Comparison of ENCODE assay signal across 1 cellular context in the genomic region with DNA sequence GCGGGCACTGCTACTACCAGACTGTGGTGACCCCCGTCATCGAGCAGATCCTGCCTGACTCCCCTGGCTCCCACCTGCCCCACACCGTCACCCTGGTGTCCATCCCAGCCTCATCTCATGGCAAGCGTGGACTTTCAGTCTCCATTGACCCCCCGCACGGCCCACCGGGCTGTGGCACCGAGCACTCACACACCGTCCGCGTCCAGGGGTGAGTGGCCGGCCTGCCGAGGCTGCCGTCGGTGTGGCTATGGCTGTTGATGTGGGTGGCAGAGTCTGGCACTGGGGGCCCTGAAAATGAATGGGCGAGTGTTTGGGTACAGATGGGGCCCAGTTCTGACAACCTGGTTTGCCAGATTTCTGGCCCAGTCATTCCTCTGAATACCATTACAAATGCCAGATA.
TF ChIP-seq lines count a peak whose summit lies in the region.

No MANE protein-coding gene starts in this region.

TF ChIP-seq in IMR-90, 13 proteins besides CTCF, POLR2A, EP300 and RAD21:
- TF ChIP-seq SMC3 (IDR thresholded peaks at IDR 0.05; ENCODE audit: low read depth, low read length): no peak
